In genomic region chrX:327660-328126, GRCh38 we compare ENCODE assay signal across 17 cellular contexts. TPM values are rescaled to one million over a fixed set of nuclear protein-coding genes. Genes with fewer than 3 reads are reported as not detected.
DNase-seq lines count a peak whose midpoint lies in the region; ATAC-seq and TF ChIP-seq lines count a peak whose summit lies in the region.
"Had no signal": no experiment of that assay in that cellular context is flagged by ENCODE, and none has a peak within 500 bp of the region (broad histone marks: within the 10 kb centered on the region; RNA-seq: fewer than 3 reads in every experiment).

No MANE protein-coding gene starts in this region.

- H3K4me3 Mint-ChIP-seq in endothelial cell (ENCODE audit: unreplicated experiment): no peak overlapping the region

- no peak for ATAC-seq in activated CD4-positive, CD25-positive, alpha-beta regulatory T cell treated with anti-CD3 and anti-CD28 coated beads, Interleukin-2, amount 50 U/mL, for 24 hours
- ATAC-seq in lower lobe of right lung (no peak), HG02852 (IDR thresholded peaks at IDR 0.05; ENCODE audit: unreplicated experiment) (no peak), HG03439 (IDR thresholded peaks at IDR 0.05; ENCODE audit: unreplicated experiment) (no peak)

- H3K27me3 Mint-ChIP-seq in endothelial cell (ENCODE audit: unreplicated experiment): peaks cover 29% of the 10 kb centered on the region

- H3K27me3 ChIP-seq in lower lobe of right lung (ENCODE audit: low read depth): peaks cover 22% of the 10 kb centered on the region
- H3K27me3 ChIP-seq in sigmoid colon: peaks cover 14 to 65% (median 26%) of the 10 kb centered on the region in 3 donors
- H3K27me3 ChIP-seq in uterus: no peaks in the 10 kb centered on the region

- H3K9me3 Mint-ChIP-seq in endothelial cell (ENCODE audit: unreplicated experiment): no peaks in the 10 kb centered on the region

- no peaks in the 10 kb centered on the region for H3K36me3 Mint-ChIP-seq in endothelial cell (ENCODE audit: low read depth, unreplicated experiment)

- peaks cover 11% of the 10 kb centered on the region for H3K4me1 ChIP-seq in lower lobe of right lung
- peaks cover 0 to 14% (median 13%) of the 10 kb centered on the region in 4 donors for H3K4me1 ChIP-seq in sigmoid colon
- peaks cover 0 to 9% of the 10 kb centered on the region in 2 donors for H3K4me1 ChIP-seq in uterus

- no peaks in the 10 kb centered on the region for H3K36me3 ChIP-seq in lower lobe of right lung
- no peaks in the 10 kb centered on the region for H3K36me3 ChIP-seq in sigmoid colon
- H3K36me3 ChIP-seq in uterus: no peaks in the 10 kb centered on the region

- intact Hi-C loops in lower lobe of right lung (cut with DNase I) (no loop called here), sigmoid colon (cut with DNase I) (no loop called here), uterus (cut with DNase I; ENCODE audit: low total_unique reads) (no loop called here)

- no peak for TF ChIP-seq CTCF in endothelial cell (IDR thresholded peaks at IDR 0.05; ENCODE audit: unreplicated experiment)
- TF ChIP-seq CTCF in lower lobe of right lung (IDR thresholded peaks at IDR 0.05): no peak
- TF ChIP-seq CTCF in sigmoid colon (IDR thresholded peaks at IDR 0.05): no peak
- no peak for TF ChIP-seq CTCF in uterus (IDR thresholded peaks at IDR 0.05)

- H3K27ac Mint-ChIP-seq in endothelial cell (ENCODE audit: unreplicated experiment): peak overlapping the region; percentile 70

- H3K27ac ChIP-seq in lower lobe of right lung: no peak overlapping the region
- H3K27ac ChIP-seq in sigmoid colon: no peak overlapping the region
- H3K27ac ChIP-seq in uterus: no peak overlapping the region
- H3K27ac ChIP-seq: HL-60, PC-9 had no signal

- H3K9me3 ChIP-seq in lower lobe of right lung: no peaks in the 10 kb centered on the region
- no peaks in the 10 kb centered on the region for H3K9me3 ChIP-seq in sigmoid colon
- H3K9me3 ChIP-seq in uterus: no peaks in the 10 kb centered on the region

- H3K4me3 ChIP-seq in lower lobe of right lung (no peak overlapping the region), sigmoid colon (no peak overlapping the region), uterus (no peak overlapping the region)
- H3K4me3 ChIP-seq: PC-9 had no signal

- no peak for TF ChIP-seq EP300 in sigmoid colon (IDR thresholded peaks at IDR 0.05)

- TF ChIP-seq POLR2A in sigmoid colon (IDR thresholded peaks at IDR 0.05) (no peak), uterus (IDR thresholded peaks at IDR 0.05) (no peak)

- 92% methylated on average over 33 of the region's 33 CpGs for WGBS in sigmoid colon, 2 donors

- peaks cover 3% of the 10 kb centered on the region for H3K4me1 Mint-ChIP-seq in endothelial cell (ENCODE audit: unreplicated experiment)

- peak; percentile 25 for DNase-seq in activated CD4-positive, CD25-positive, alpha-beta regulatory T cell treated with anti-CD3 and anti-CD28 coated beads, Interleukin-2, amount 50 U/mL, for 72 hours
- DNase-seq in endothelial cell (ENCODE audit: low spot score) (no peak), lower lobe of right lung (peak; percentile 41), sigmoid colon (peak; percentile 61), uterus (no peak)
- DNase-seq: C1 segment of cervical spinal cord, COR-L47, GOT3, KBM-7, NCI-H1105 treated with DMSO at 0.1 percent for 48 hours, NCI-H187, NCI-H446, PC-9 had no signal

RNA-seq across cellular contexts. Expression of gene GTPBP6, which starts 9.1 kb away (rescaled TPM):
- 47.2 TPM for total RNA-seq in endothelial cell (ENCODE audit: unreplicated experiment)
- total RNA-seq in lower lobe of right lung: 47.1 TPM
- total RNA-seq in sigmoid colon: 10 to 100 TPM; 22.4 to 40.3 (median 30.9) TPM
- 10 to 100 TPM; 36.0 to 65.8 (median 36.5) TPM for polyA plus RNA-seq in sigmoid colon
- 10 to 100 TPM; 26.2 to 65.3 (median 35.7) TPM for total RNA-seq in uterus

RNA-seq across cellular contexts. Expression of gene PLCXD1, which starts 46.5 kb away (rescaled TPM):
- 21.7 TPM for total RNA-seq in endothelial cell (ENCODE audit: unreplicated experiment)
- 23.7 TPM for total RNA-seq in lower lobe of right lung
- 1 to 10 TPM; 2.5 to 6.8 (median 3.6) TPM for total RNA-seq in sigmoid colon
- polyA plus RNA-seq in sigmoid colon: 10 to 100 TPM in 1 of 3 donors, 1 to 10 TPM in 2; 5.1 to 29.8 (median 9.6) TPM
- 10 to 100 TPM in 2 of 4 donors, 1 to 10 TPM in 2; 2.8 to 19.5 (median 8.1) TPM for total RNA-seq in uterus

RNA-seq across cellular contexts. Expression of gene PPP2R3B, which starts 59.0 kb away (rescaled TPM):
- total RNA-seq in endothelial cell (ENCODE audit: unreplicated experiment) (44.0 TPM), lower lobe of right lung (11.2 TPM), sigmoid colon (10 to 100 TPM in 1 of 4 donors, 1 to 10 TPM in 3; 3.2 to 16.1 (median 6.6) TPM), uterus (10 to 100 TPM in 2 of 4 donors, 1 to 10 TPM in 2; 4.1 to 16.1 (median 9.4) TPM)
- 10 to 100 TPM in 1 of 3 donors, 1 to 10 TPM in 2; 2.1 to 13.3 (median 5.4) TPM for polyA plus RNA-seq in sigmoid colon

Comparison
In these comparisons a context has a peak if more than half of its experiments do, and no peak if none do; other contexts are left out.
1. DNase-seq: peak in activated CD4-positive, CD25-positive, alpha-beta regulatory T cell treated with anti-CD3 and anti-CD28 coated beads, Interleukin-2, amount 50 U/mL, for 72 hours (single experiment), lower lobe of right lung (single experiment) and sigmoid colon (single experiment); none in endothelial cell (single experiment) and uterus (0 of 2).